ENCODE assay signal across 1 cellular context in genomic region chr17:82333279-82334171, GRCh38.
A peak's percentile ranks its signal among the peaks of the same experiment; 100 is the strongest.
TF ChIP-seq lines count a peak whose summit lies in the region.

Gene SECTM1, minus strand, starts transcription at chr17:82333766. Its CDS starts 6,526 bp downstream, at chr17:82327240.

TF ChIP-seq in H1, 55 proteins besides CTCF, POLR2A, EP300 and RAD21 (continued from another document):
- TF ChIP-seq, protein P1, sequence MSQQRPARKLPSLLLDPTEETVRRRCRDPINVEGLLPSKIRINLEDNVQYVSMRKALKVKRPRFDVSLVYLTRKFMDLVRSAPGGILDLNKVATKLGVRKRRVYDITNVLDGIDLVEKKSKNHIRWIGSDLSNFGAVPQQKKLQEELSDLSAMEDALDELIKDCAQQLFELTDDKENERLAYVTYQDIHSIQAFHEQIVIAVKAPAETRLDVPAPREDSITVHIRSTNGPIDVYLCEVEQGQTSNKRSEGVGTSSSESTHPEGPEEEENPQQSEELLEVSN (IDR thresholded peaks at IDR 0.05), result peak; percentile 86
- TF ChIP-seq CHD1 (IDR thresholded peaks at IDR 0.05; ENCODE audit: low read depth, low read length), result no peak
- no peak for TF ChIP-seq TEAD4 (IDR thresholded peaks at IDR 0.05; ENCODE audit: low read depth, low read length)
- TF ChIP-seq TBP (IDR thresholded peaks at IDR 0.05; ENCODE audit: low read depth, low read length), result no peak
- TF ChIP-seq RBBP5 (IDR thresholded peaks at IDR 0.05; ENCODE audit: borderline replicate concordance, low read depth, low read length), result no peak
- no peak for TF ChIP-seq HDAC6 (IDR thresholded peaks at IDR 0.05; ENCODE audit: low read depth, low read length)
- TF ChIP-seq MAFK (IDR thresholded peaks at IDR 0.05; ENCODE audit: low read depth, low read length), result no peak
- TF ChIP-seq CHD2 (IDR thresholded peaks at IDR 0.05; ENCODE audit: low read length), result no peak
- no peak for TF ChIP-seq SIRT6 (IDR thresholded peaks at IDR 0.05; ENCODE audit: low read length)
- TF ChIP-seq TAF7 (optimal IDR thresholded peaks at IDR 0.05; ENCODE audit: borderline replicate concordance, low read depth, low read length), result no peak
- TF ChIP-seq KDM5A (IDR thresholded peaks at IDR 0.05; ENCODE audit: low read length), result no peak
- TF ChIP-seq SAP30 (IDR thresholded peaks at IDR 0.05; ENCODE audit: insufficient read depth, insufficient replicate concordance, low read length), result no peak
- TF ChIP-seq BACH1 (IDR thresholded peaks at IDR 0.05; ENCODE audit: low read length), result peak; percentile 51; the same call in 1 of the 2 replicates
- no peak for TF ChIP-seq KDM1A (IDR thresholded peaks at IDR 0.05; ENCODE audit: borderline replicate concordance, low read length)
- no peak for TF ChIP-seq JUND (IDR thresholded peaks at IDR 0.05; ENCODE audit: low read length)
- TF ChIP-seq ASH2L (IDR thresholded peaks at IDR 0.05; ENCODE audit: low read length), result no peak
- no peak for TF ChIP-seq CTBP2 (IDR thresholded peaks at IDR 0.05; ENCODE audit: borderline replicate concordance, insufficient read depth, insufficient read length, low read length)
- no peak for TF ChIP-seq CREB1 (IDR thresholded peaks at IDR 0.05)
- peak; percentile 62; the same call in 1 of the 2 replicates for TF ChIP-seq SUZ12 (IDR thresholded peaks at IDR 0.05; ENCODE audit: low read length)
